ENCODE assay signal across 8 cellular contexts in genomic region chr20:5658897-5659296, GRCh38. TPM values are rescaled to one million over a fixed set of nuclear protein-coding genes. Genes with fewer than 3 reads are reported as not detected.
DNase-seq lines count a peak whose midpoint lies in the region; ATAC-seq and TF ChIP-seq lines count a peak whose summit lies in the region.

No MANE protein-coding gene starts in this region.

- peaks cover 23 to 60% (median 32%) of the 10 kb centered on the region in 3 donors for H3K4me1 ChIP-seq in gastroesophageal sphincter

- no peak for TF ChIP-seq CTCF in gastroesophageal sphincter (IDR thresholded peaks at IDR 0.05)

- 0% methylated on average over 1 to 4 of the region's 4 CpGs for WGBS in gastroesophageal sphincter (ENCODE audit: low coverage in 1 of 2), 2 donors

- no peak for TF ChIP-seq EP300 in gastroesophageal sphincter (IDR thresholded peaks at IDR 0.05)

- DNase-seq in SKM-1 treated with dmso at 0.1 percent for 144 hours (lab: John Stamatoyannopoulos, UW; ENCODE audit: unreplicated experiment) (peak; percentile 37), SKM-1 (lab: John Stamatoyannopoulos, UW; ENCODE audit: unreplicated experiment) (no peak), NCI-H2196 treated with DMSO at 0.1 percent for 48 hours (lab: John Stamatoyannopoulos, UW; ENCODE audit: unreplicated experiment) (peak; percentile 74), posterior cingulate gyrus (peak in 7 of 10 donors; percentile 21 to 92 (median 71)), NCI-H2107 treated with DMSO at 0.1 percent for 48 hours (lab: John Stamatoyannopoulos, UW; ENCODE audit: unreplicated experiment) (no peak)
- peak; percentile 3 for DNase-seq in activated gamma-delta T cell treated with anti-CD3 and anti-CD28 coated beads, Interleukin-2, amount 50 U/mL, for 16 hours (ENCODE audit: low read depth)

- H3K27me3 ChIP-seq in gastroesophageal sphincter, result no peaks in the 10 kb centered on the region

- H3K36me3 ChIP-seq in gastroesophageal sphincter, result no peaks in the 10 kb centered on the region

- peak overlapping the region; percentile 89 to 97 (median 91) for H3K27ac ChIP-seq in gastroesophageal sphincter

- ATAC-seq in gastroesophageal sphincter (peak; percentile 69), GM18505 (IDR thresholded peaks at IDR 0.05; ENCODE audit: unreplicated experiment) (no peak)

- intact Hi-C loops in posterior cingulate gyrus (cut with DNase I), result no loop called here

- no peak for TF ChIP-seq POLR2A in gastroesophageal sphincter (IDR thresholded peaks at IDR 0.05)
- TF ChIP-seq POLR2A in GM18505 (IDR thresholded peaks at IDR 0.05; ENCODE audit: borderline replicate concordance, extremely low read depth, insufficient read depth, insufficient read length), result no peak

- peak overlapping the region in 1 of 2 donors; percentile 19 for H3K4me3 ChIP-seq in gastroesophageal sphincter

- H3K9me3 ChIP-seq in gastroesophageal sphincter, result no peaks in the 10 kb centered on the region

RNA-seq across cellular contexts. Expression of gene GPCPD1, which starts 48.1 kb away (rescaled TPM):
- 10 to 100 TPM; 17.7 to 34.1 (median 24.7) TPM for total RNA-seq in gastroesophageal sphincter

Comparison
In these comparisons a context has a peak if more than half of its experiments do, and no peak if none do; other contexts are left out.
1. DNase-seq: peak in SKM-1 treated with dmso at 0.1 percent for 144 hours (single experiment), NCI-H2196 treated with DMSO at 0.1 percent for 48 hours (single experiment), activated gamma-delta T cell treated with anti-CD3 and anti-CD28 coated beads, Interleukin-2, amount 50 U/mL, for 16 hours (single experiment) and posterior cingulate gyrus (7 of 10); none in SKM-1 (single experiment) and NCI-H2107 treated with DMSO at 0.1 percent for 48 hours (single experiment).